Comparison of ENCODE assay signal across 21 cellular contexts in the genomic region with DNA sequence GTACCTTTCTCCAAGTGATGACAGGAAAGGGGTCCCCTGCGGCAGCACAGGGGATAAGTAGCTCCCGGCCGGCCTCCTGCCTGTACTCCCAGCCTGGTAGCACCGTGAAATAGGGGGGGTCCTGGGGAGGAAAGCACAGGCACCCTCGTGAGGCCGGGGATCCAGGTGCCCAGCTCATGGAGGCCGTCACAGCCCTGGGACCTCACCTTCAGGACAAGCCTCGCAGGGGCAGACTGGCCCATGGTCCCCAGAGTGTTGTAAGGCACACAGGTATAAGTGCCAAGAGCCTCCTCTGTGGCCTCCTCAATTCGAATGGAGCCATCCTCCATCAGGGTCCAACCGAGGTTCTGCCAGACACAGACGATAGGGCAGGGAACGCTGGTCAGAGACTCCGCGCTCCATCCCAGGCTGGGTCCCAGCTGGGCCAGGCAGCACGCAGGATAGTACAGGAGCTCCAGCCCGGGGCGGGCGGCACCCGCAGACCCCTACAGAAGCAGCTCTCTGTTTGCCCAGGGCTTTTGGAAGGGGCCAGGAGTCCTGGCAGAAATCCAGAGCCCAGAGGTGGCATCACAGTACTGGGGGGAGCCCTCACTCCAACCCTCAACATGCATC. TPM values are rescaled to one million over a fixed set of nuclear protein-coding genes. Genes with fewer than 3 reads are reported as not detected.
DNase-seq lines count a peak whose midpoint lies in the region; ATAC-seq and TF ChIP-seq lines count a peak whose summit lies in the region.
"Had no signal": no experiment of that assay in that cellular context is flagged by ENCODE, and none has a peak within 500 bp of the region (broad histone marks: within the 10 kb centered on the region; RNA-seq: fewer than 3 reads in every experiment).

No MANE protein-coding gene starts in this region.

- H3K27me3 Mint-ChIP-seq in activated naive CD4-positive, alpha-beta T cell treated with anti-CD3 and anti-CD28 coated beads, Interleukin-2, amount 10 ng/mL, durations not matched to agents 7 days and 5 days = no peaks in the 10 kb centered on the region
- H3K27me3 Mint-ChIP-seq in T-helper 17 cell = no peaks in the 10 kb centered on the region

- H3K27ac Mint-ChIP-seq in activated naive CD4-positive, alpha-beta T cell treated with anti-CD3 and anti-CD28 coated beads, Interleukin-2, amount 10 ng/mL, durations not matched to agents 7 days and 5 days = peak overlapping the region; percentile 67
- peak overlapping the region; percentile 45 for H3K27ac Mint-ChIP-seq in T-helper 17 cell
- H3K27ac Mint-ChIP-seq: B cell, CD14-positive monocyte, IgD-negative memory B cell had no signal

- peaks cover 68% of the 10 kb centered on the region for H3K36me3 Mint-ChIP-seq in activated naive CD4-positive, alpha-beta T cell treated with anti-CD3 and anti-CD28 coated beads, Interleukin-2, amount 10 ng/mL, durations not matched to agents 7 days and 5 days
- peaks cover 3% of the 10 kb centered on the region for H3K36me3 Mint-ChIP-seq in T-helper 17 cell (ENCODE audit: low read depth)
- H3K36me3 Mint-ChIP-seq: CD14-positive monocyte, IgD-negative memory B cell had no signal

- H3K4me1 Mint-ChIP-seq in activated naive CD4-positive, alpha-beta T cell treated with anti-CD3 and anti-CD28 coated beads, Interleukin-2, amount 10 ng/mL, durations not matched to agents 7 days and 5 days = peaks cover 70% of the 10 kb centered on the region
- peaks cover 35% of the 10 kb centered on the region for H3K4me1 Mint-ChIP-seq in T-helper 17 cell

- TF ChIP-seq POLR2A in esophagus muscularis mucosa (IDR thresholded peaks at IDR 0.05; ENCODE audit: low read depth) = no peak

- H3K9me3 ChIP-seq in T-helper 17 cell (ENCODE audit: control insufficient read depth, low read length, poor library complexity, severe bottlenecking) (no peaks in the 10 kb centered on the region), esophagus muscularis mucosa (no peaks in the 10 kb centered on the region), stomach smooth muscle (ENCODE audit: control insufficient read depth in 2 of 2, low read length in 2 of 2) (no peaks in the 10 kb centered on the region)
- H3K9me3 ChIP-seq: A549 had no signal

- H3K27ac ChIP-seq in esophagus muscularis mucosa (replicated peaks in 1 of 4) (peak overlapping the region; percentile 67 to 77 (median 70)), stomach smooth muscle (ENCODE audit: low read length) (peak overlapping the region; percentile 24)
- H3K27ac ChIP-seq: A549, PC-9 had no signal

- H3K9me3 Mint-ChIP-seq in activated naive CD4-positive, alpha-beta T cell treated with anti-CD3 and anti-CD28 coated beads, Interleukin-2, amount 10 ng/mL, durations not matched to agents 7 days and 5 days = no peaks in the 10 kb centered on the region
- H3K9me3 Mint-ChIP-seq: IgD-negative memory B cell had no signal

- intact Hi-C loops in esophagus muscularis mucosa (cut with DNase I) = no loop called here

- DNase-seq in activated naive CD4-positive, alpha-beta T cell treated with anti-CD3 and anti-CD28 coated beads, Interleukin-2, amount 10 ng/mL, durations not matched to agents 7 days and 5 days = no peak
- no peak for DNase-seq in activated naive CD4-positive, alpha-beta T cell treated with anti-CD3 and anti-CD28 coated beads, Interleukin-2, amount 50 U/mL, for 16 hours
- no peak for DNase-seq in T-helper 17 cell
- DNase-seq in esophagus muscularis mucosa (ENCODE audit: extremely low spot score) = no peak
- no peak for DNase-seq in iPS-NIHi11 (ENCODE audit: low spot score)
- DNase-seq: EL, GF-D8, NCI-H1105, NCI-H146, NCI-H2029, NCI-H226, NCI-H510A treated with DMSO at 0.1 percent for 48 hours, NCI-H748 treated with DMSO at 0.1 percent for 48 hours, PC-9, RPMI8226 had no signal

- CTCF ChIA-PET in activated naive CD4-positive, alpha-beta T cell treated with anti-CD3 and anti-CD28 coated beads, Interleukin-2, amount 10 ng/mL, durations not matched to agents 7 days and 5 days (lab: Charles Lee) = no interaction called here

- H3K4me3 ChIP-seq in esophagus muscularis mucosa = no peak overlapping the region
- no peak overlapping the region for H3K4me3 ChIP-seq in stomach smooth muscle (ENCODE audit: low read length in 2 of 2)
- H3K4me3 ChIP-seq: A549, PC-9 had no signal

- H3K4me1 ChIP-seq in esophagus muscularis mucosa (peaks cover 34 to 83% (median 69%) of the 10 kb centered on the region in 4 donors), stomach smooth muscle (ENCODE audit: control insufficient read depth, insufficient read depth, low read length) (peaks cover 31% of the 10 kb centered on the region)
- H3K4me1 ChIP-seq: A549 had no signal

- peaks cover 0 to 4% (median 0%) of the 10 kb centered on the region in 4 donors for H3K27me3 ChIP-seq in esophagus muscularis mucosa
- no peaks in the 10 kb centered on the region for H3K27me3 ChIP-seq in stomach smooth muscle (ENCODE audit: control insufficient read depth in 1 of 2, insufficient read depth in 2 of 2, low read length in 2 of 2)

- H3K36me3 ChIP-seq in esophagus muscularis mucosa (peaks cover 10 to 62% (median 54%) of the 10 kb centered on the region in 4 donors), stomach smooth muscle (ENCODE audit: control insufficient read depth in 2 of 2, insufficient read depth in 2 of 2, low read length in 2 of 2) (peaks cover 37 to 44% of the 10 kb centered on the region in 2 donors)

- no peak overlapping the region for H3K4me3 Mint-ChIP-seq in activated naive CD4-positive, alpha-beta T cell treated with anti-CD3 and anti-CD28 coated beads, Interleukin-2, amount 10 ng/mL, durations not matched to agents 7 days and 5 days
- H3K4me3 Mint-ChIP-seq in T-helper 17 cell = no peak overlapping the region
- H3K4me3 Mint-ChIP-seq: B cell, CD14-positive monocyte, IgD-negative memory B cell had no signal

- ATAC-seq in T-helper 17 cell (no peak), GM21515 (IDR thresholded peaks at IDR 0.05; ENCODE audit: unreplicated experiment) (no peak)

- WGBS in esophagus muscularis mucosa = 85% methylated on average over 18 of the region's 19 CpGs

- H3K9ac ChIP-seq in stomach smooth muscle (ENCODE audit: low read length in 2 of 2) = no peak overlapping the region

- no peak for TF ChIP-seq EP300 in esophagus muscularis mucosa (IDR thresholded peaks at IDR 0.05)

- TF ChIP-seq CTCF in esophagus muscularis mucosa (IDR thresholded peaks at IDR 0.05) = no peak

RNA-seq across cellular contexts. Expression of gene IGSF9B, which starts 25.2 kb away (rescaled TPM):
- total RNA-seq in T-helper 17 cell (10 to 100 TPM; 43.8 to 52.9 TPM), esophagus muscularis mucosa (100 to 1,000 TPM in 1 of 4 donors, 10 to 100 TPM in 3; 21.7 to 130 (median 58.6) TPM)
- total RNA-seq: PC-9 had no signal
